Comparison of ENCODE assay signal across 1 cellular context in the genomic region with DNA sequence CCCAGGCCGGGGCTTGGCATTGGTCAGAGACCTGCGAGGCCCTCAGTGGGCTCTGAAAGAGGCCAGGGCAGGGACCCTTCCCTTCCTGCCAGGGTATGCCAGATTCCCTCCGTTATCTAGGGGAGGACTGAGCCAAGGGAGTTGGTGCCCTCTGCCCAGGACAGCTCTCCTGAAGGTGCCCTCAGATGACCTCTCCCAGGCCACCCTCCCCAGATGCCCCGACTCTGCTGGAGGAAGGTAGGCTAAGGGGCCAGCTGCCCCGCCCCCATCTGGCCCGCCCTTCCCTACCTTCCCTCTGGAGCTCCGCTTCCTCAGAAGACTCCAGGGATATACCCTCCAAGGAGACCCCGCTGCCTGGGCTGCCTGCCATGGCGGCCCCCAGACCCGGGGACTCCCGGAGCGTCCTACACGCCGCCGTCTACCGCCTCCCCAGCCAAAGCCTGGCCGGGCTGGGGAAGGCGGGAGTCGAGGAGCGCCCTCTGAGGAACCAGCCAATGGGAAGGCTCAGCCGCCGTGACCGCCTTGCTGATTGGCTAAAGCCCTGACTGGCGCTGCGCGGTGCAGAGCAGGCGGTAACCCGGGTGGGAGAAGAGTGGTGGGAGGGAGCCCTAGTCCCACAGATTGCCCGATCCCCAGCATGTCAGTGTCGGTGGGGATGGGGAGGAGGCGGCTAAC.
A peak's percentile ranks its signal among the peaks of the same experiment; 100 is the strongest.
TF ChIP-seq lines count a peak whose summit lies in the region.

No MANE protein-coding gene starts in this region.

TF ChIP-seq in K562, 482 proteins besides CTCF, POLR2A, EP300 and RAD21 (continued from another document):
- TF ChIP-seq, protein P1, sequence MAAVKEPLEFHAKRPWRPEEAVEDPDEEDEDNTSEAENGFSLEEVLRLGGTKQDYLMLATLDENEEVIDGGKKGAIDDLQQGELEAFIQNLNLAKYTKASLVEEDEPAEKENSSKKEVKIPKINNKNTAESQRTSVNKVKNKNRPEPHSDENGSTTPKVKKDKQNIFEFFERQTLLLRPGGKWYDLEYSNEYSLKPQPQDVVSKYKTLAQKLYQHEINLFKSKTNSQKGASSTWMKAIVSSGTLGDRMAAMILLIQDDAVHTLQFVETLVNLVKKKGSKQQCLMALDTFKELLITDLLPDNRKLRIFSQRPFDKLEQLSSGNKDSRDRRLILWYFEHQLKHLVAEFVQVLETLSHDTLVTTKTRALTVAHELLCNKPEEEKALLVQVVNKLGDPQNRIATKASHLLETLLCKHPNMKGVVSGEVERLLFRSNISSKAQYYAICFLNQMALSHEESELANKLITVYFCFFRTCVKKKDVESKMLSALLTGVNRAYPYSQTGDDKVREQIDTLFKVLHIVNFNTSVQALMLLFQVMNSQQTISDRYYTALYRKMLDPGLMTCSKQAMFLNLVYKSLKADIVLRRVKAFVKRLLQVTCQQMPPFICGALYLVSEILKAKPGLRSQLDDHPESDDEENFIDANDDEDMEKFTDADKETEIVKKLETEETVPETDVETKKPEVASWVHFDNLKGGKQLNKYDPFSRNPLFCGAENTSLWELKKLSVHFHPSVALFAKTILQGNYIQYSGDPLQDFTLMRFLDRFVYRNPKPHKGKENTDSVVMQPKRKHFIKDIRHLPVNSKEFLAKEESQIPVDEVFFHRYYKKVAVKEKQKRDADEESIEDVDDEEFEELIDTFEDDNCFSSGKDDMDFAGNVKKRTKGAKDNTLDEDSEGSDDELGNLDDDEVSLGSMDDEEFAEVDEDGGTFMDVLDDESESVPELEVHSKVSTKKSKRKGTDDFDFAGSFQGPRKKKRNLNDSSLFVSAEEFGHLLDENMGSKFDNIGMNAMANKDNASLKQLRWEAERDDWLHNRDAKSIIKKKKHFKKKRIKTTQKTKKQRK (IDR thresholded peaks at IDR 0.05; ENCODE audit: borderline replicate concordance, low read depth, low read length), result no peak
- TF ChIP-seq ARID1B (IDR thresholded peaks at IDR 0.05), result no peak
- TF ChIP-seq, protein P2, sequence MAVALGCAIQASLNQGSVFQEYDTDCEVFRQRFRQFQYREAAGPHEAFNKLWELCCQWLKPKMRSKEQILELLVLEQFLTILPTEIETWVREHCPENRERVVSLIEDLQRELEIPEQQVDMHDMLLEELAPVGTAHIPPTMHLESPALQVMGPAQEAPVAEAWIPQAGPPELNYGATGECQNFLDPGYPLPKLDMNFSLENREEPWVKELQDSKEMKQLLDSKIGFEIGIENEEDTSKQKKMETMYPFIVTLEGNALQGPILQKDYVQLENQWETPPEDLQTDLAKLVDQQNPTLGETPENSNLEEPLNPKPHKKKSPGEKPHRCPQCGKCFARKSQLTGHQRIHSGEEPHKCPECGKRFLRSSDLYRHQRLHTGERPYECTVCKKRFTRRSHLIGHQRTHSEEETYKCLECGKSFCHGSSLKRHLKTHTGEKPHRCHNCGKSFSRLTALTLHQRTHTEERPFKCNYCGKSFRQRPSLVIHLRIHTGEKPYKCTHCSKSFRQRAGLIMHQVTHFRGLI (CRISPR knock-in tag; IDR thresholded peaks at IDR 0.05), result no peak
- TF ChIP-seq ILK (tag; IDR thresholded peaks at IDR 0.05; ENCODE audit: borderline replicate concordance, low read depth), result no peak
- TF ChIP-seq, protein P3, sequence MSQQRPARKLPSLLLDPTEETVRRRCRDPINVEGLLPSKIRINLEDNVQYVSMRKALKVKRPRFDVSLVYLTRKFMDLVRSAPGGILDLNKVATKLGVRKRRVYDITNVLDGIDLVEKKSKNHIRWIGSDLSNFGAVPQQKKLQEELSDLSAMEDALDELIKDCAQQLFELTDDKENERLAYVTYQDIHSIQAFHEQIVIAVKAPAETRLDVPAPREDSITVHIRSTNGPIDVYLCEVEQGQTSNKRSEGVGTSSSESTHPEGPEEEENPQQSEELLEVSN (IDR thresholded peaks at IDR 0.05; ENCODE audit: borderline replicate concordance in 1 of 2, extremely low read depth in 1 of 2, insufficient read depth in 1 of 2, insufficient read length in 1 of 2, low read depth in 1 of 2, low read length in 1 of 2, poor library complexity in 1 of 2, severe bottlenecking in 1 of 2), result peak; percentile 84 to 94
- no peak for TF ChIP-seq C11orf30 (IDR thresholded peaks at IDR 0.05; ENCODE audit: low read depth)
- peak; percentile 92 for TF ChIP-seq FOS (IDR thresholded peaks at IDR 0.05; ENCODE audit: extremely low read depth, insufficient read length)
- TF ChIP-seq NCOR1 (IDR thresholded peaks at IDR 0.05), result no peak
- no peak for TF ChIP-seq BRD9 (IDR thresholded peaks at IDR 0.05; ENCODE audit: low read depth, partially characterized antibody)
- TF ChIP-seq, protein P4, sequence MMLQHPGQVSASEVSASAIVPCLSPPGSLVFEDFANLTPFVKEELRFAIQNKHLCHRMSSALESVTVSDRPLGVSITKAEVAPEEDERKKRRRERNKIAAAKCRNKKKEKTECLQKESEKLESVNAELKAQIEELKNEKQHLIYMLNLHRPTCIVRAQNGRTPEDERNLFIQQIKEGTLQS (IDR thresholded peaks at IDR 0.05), result no peak
- TF ChIP-seq, protein P4 (CRISPR knock-in tag; conservative IDR thresholded peaks at IDR 0.05), result no peak
- TF ChIP-seq SMAD1 (IDR thresholded peaks at IDR 0.05; ENCODE audit: low read depth, low read length, partially characterized antibody), result no peak
- TF ChIP-seq, protein P5, sequence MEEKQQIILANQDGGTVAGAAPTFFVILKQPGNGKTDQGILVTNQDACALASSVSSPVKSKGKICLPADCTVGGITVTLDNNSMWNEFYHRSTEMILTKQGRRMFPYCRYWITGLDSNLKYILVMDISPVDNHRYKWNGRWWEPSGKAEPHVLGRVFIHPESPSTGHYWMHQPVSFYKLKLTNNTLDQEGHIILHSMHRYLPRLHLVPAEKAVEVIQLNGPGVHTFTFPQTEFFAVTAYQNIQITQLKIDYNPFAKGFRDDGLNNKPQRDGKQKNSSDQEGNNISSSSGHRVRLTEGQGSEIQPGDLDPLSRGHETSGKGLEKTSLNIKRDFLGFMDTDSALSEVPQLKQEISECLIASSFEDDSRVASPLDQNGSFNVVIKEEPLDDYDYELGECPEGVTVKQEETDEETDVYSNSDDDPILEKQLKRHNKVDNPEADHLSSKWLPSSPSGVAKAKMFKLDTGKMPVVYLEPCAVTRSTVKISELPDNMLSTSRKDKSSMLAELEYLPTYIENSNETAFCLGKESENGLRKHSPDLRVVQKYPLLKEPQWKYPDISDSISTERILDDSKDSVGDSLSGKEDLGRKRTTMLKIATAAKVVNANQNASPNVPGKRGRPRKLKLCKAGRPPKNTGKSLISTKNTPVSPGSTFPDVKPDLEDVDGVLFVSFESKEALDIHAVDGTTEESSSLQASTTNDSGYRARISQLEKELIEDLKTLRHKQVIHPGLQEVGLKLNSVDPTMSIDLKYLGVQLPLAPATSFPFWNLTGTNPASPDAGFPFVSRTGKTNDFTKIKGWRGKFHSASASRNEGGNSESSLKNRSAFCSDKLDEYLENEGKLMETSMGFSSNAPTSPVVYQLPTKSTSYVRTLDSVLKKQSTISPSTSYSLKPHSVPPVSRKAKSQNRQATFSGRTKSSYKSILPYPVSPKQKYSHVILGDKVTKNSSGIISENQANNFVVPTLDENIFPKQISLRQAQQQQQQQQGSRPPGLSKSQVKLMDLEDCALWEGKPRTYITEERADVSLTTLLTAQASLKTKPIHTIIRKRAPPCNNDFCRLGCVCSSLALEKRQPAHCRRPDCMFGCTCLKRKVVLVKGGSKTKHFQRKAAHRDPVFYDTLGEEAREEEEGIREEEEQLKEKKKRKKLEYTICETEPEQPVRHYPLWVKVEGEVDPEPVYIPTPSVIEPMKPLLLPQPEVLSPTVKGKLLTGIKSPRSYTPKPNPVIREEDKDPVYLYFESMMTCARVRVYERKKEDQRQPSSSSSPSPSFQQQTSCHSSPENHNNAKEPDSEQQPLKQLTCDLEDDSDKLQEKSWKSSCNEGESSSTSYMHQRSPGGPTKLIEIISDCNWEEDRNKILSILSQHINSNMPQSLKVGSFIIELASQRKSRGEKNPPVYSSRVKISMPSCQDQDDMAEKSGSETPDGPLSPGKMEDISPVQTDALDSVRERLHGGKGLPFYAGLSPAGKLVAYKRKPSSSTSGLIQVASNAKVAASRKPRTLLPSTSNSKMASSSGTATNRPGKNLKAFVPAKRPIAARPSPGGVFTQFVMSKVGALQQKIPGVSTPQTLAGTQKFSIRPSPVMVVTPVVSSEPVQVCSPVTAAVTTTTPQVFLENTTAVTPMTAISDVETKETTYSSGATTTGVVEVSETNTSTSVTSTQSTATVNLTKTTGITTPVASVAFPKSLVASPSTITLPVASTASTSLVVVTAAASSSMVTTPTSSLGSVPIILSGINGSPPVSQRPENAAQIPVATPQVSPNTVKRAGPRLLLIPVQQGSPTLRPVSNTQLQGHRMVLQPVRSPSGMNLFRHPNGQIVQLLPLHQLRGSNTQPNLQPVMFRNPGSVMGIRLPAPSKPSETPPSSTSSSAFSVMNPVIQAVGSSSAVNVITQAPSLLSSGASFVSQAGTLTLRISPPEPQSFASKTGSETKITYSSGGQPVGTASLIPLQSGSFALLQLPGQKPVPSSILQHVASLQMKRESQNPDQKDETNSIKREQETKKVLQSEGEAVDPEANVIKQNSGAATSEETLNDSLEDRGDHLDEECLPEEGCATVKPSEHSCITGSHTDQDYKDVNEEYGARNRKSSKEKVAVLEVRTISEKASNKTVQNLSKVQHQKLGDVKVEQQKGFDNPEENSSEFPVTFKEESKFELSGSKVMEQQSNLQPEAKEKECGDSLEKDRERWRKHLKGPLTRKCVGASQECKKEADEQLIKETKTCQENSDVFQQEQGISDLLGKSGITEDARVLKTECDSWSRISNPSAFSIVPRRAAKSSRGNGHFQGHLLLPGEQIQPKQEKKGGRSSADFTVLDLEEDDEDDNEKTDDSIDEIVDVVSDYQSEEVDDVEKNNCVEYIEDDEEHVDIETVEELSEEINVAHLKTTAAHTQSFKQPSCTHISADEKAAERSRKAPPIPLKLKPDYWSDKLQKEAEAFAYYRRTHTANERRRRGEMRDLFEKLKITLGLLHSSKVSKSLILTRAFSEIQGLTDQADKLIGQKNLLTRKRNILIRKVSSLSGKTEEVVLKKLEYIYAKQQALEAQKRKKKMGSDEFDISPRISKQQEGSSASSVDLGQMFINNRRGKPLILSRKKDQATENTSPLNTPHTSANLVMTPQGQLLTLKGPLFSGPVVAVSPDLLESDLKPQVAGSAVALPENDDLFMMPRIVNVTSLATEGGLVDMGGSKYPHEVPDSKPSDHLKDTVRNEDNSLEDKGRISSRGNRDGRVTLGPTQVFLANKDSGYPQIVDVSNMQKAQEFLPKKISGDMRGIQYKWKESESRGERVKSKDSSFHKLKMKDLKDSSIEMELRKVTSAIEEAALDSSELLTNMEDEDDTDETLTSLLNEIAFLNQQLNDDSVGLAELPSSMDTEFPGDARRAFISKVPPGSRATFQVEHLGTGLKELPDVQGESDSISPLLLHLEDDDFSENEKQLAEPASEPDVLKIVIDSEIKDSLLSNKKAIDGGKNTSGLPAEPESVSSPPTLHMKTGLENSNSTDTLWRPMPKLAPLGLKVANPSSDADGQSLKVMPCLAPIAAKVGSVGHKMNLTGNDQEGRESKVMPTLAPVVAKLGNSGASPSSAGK (IDR thresholded peaks at IDR 0.05), result peak; percentile 72; the same call in 1 of the 2 replicates
- no peak for TF ChIP-seq ZNF184 (CRISPR knock-in tag; IDR thresholded peaks at IDR 0.05)
- TF ChIP-seq POLR3G (IDR thresholded peaks at IDR 0.05; ENCODE audit: extremely low read depth, insufficient read length, insufficient replicate concordance), result no peak
- TF ChIP-seq, protein P6, sequence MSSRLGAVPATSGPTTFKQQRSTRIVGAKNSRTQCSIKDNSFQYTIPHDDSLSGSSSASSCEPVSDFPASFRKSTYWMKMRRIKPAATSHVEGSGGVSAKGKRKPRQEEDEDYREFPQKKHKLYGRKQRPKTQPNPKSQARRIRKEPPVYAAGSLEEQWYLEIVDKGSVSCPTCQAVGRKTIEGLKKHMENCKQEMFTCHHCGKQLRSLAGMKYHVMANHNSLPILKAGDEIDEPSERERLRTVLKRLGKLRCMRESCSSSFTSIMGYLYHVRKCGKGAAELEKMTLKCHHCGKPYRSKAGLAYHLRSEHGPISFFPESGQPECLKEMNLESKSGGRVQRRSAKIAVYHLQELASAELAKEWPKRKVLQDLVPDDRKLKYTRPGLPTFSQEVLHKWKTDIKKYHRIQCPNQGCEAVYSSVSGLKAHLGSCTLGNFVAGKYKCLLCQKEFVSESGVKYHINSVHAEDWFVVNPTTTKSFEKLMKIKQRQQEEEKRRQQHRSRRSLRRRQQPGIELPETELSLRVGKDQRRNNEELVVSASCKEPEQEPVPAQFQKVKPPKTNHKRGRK (tag; IDR thresholded peaks at IDR 0.05), result no peak
- TF ChIP-seq, protein P7, sequence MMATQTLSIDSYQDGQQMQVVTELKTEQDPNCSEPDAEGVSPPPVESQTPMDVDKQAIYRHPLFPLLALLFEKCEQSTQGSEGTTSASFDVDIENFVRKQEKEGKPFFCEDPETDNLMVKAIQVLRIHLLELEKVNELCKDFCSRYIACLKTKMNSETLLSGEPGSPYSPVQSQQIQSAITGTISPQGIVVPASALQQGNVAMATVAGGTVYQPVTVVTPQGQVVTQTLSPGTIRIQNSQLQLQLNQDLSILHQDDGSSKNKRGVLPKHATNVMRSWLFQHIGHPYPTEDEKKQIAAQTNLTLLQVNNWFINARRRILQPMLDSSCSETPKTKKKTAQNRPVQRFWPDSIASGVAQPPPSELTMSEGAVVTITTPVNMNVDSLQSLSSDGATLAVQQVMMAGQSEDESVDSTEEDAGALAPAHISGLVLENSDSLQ (IDR thresholded peaks at IDR 0.05), result peak; percentile 79
- no peak for TF ChIP-seq ZNF134 (CRISPR knock-in tag; conservative IDR thresholded peaks at IDR 0.05)
- TF ChIP-seq HSF4 (CRISPR knock-in tag; IDR thresholded peaks at IDR 0.05; ENCODE audit: borderline replicate concordance), result no peak
- no peak for TF ChIP-seq CBX1 (IDR thresholded peaks at IDR 0.05; ENCODE audit: low read depth)
- no peak for TF ChIP-seq ZNF75A (CRISPR knock-in tag; IDR thresholded peaks at IDR 0.05)
- no peak for TF ChIP-seq SRSF1 (IDR thresholded peaks at IDR 0.05; ENCODE audit: low read depth, low read length)
